ENCODE assay signal across 8 cellular contexts in the genomic region with DNA sequence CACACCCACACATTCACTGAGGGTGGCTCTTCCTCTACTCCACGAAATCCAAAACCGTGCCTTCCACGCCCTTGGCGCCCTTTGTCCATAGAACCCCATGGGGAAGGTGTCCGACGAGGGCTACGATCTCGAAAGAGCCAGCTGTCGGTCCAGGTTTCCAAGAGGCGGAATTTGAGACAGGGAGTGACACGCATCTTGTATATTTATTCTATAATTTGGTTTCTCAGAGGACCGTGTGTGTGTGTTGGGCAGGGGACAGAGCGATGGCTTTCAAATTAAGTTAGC. TPM values are rescaled to one million over a fixed set of nuclear protein-coding genes. Genes with fewer than 3 reads are reported as not detected.
DNase-seq lines count a peak whose midpoint lies in the region; ATAC-seq and TF ChIP-seq lines count a peak whose summit lies in the region.

No MANE protein-coding gene starts in this region.

- H3K27ac ChIP-seq in HEK293 (ENCODE audit: extremely low read depth, low read depth, low read length) (peak overlapping the region; percentile 96), iPS DF 6.9 (ENCODE audit: low read length) (no peak overlapping the region), spleen (peak overlapping the region; percentile 92 to 98 (median 96))

- peaks cover 11% of the 10 kb centered on the region for H3K9me3 Mint-ChIP-seq in activated T-helper 1 cell treated with anti-CD3 and anti-CD28 coated beads, Interleukin-12 subunit alpha, Interleukin-12 subunit beta, Interleukin-2, Interleukin-4 antibody, amounts not matched to agents 30 ng/mL and 10 ng/mL and 1 ng/mL, durations not matched to agents 14 hours and 24 hours and 36 hours

- peaks cover 39% of the 10 kb centered on the region for H3K4me1 Mint-ChIP-seq in activated T-helper 1 cell treated with anti-CD3 and anti-CD28 coated beads, Interleukin-12 subunit alpha, Interleukin-12 subunit beta, Interleukin-2, Interleukin-4 antibody, amounts not matched to agents 30 ng/mL and 10 ng/mL and 1 ng/mL, durations not matched to agents 14 hours and 24 hours and 36 hours (ENCODE audit: low read depth)

- H3K27ac Mint-ChIP-seq in activated T-helper 1 cell treated with anti-CD3 and anti-CD28 coated beads, Interleukin-12 subunit alpha, Interleukin-12 subunit beta, Interleukin-2, Interleukin-4 antibody, amounts not matched to agents 30 ng/mL and 10 ng/mL and 1 ng/mL, durations not matched to agents 14 hours and 24 hours and 36 hours, result peak overlapping the region; percentile 99

- H3K4me3 ChIP-seq in HEK293 (ENCODE audit: low read depth, low read length) (peak overlapping the region; percentile 100), iPS DF 6.9 (ENCODE audit: low read length) (peak overlapping the region; percentile 88; the same call in 1 of the 2 replicates), spleen (peak overlapping the region; percentile 73 to 95 (median 92))

- intact Hi-C loops in activated T-helper 1 cell treated with anti-CD3 and anti-CD28 coated beads, Interleukin-12 subunit alpha, Interleukin-12 subunit beta, Interleukin-2, Interleukin-4 antibody, amounts not matched to agents 30 ng/mL and 10 ng/mL and 1 ng/mL, durations not matched to agents 14 hours and 24 hours and 36 hours (cut with micrococcal nuclease), result loop anchor here (1.0 to 5.0 kb wide), 7 partner anchors 43 to 1870 kb away; partner anchors contain the start of genes ALS2, BZW1, CFLAR and FTCDNL1
- intact Hi-C loops in spleen (cut with DNase I; ENCODE audit: low total_unique reads), result loop anchor here (5.0 kb wide), 1 partner anchor 40 kb away; no protein-coding TSS in a partner anchor

- H3K36me3 ChIP-seq in HEK293 (ENCODE audit: control insufficient read depth in 2 of 2, insufficient read depth in 1 of 2, low read length in 2 of 2) (peaks cover 0 to 32% of the 10 kb centered on the region in 2 experiments; a peak in 2 of 3 replicates), iPS DF 6.9 (ENCODE audit: control insufficient read depth, insufficient read depth, low read length) (peaks cover 5% of the 10 kb centered on the region; the same call in 1 of the 2 replicates), spleen (peaks cover 0 to 11% (median 5%) of the 10 kb centered on the region in 6 donors)

- peaks cover 26% of the 10 kb centered on the region for H3K36me3 Mint-ChIP-seq in activated T-helper 1 cell treated with anti-CD3 and anti-CD28 coated beads, Interleukin-12 subunit alpha, Interleukin-12 subunit beta, Interleukin-2, Interleukin-4 antibody, amounts not matched to agents 30 ng/mL and 10 ng/mL and 1 ng/mL, durations not matched to agents 14 hours and 24 hours and 36 hours (ENCODE audit: low read depth)

- H3K27me3 ChIP-seq in iPS DF 6.9 (ENCODE audit: control insufficient read depth, insufficient read depth, low read length), result no peaks in the 10 kb centered on the region
- no peaks in the 10 kb centered on the region for H3K27me3 ChIP-seq in spleen (replicated peaks in 1 of 7)

- POLR2A ChIA-PET in HEK293 (lab: Yijun Ruan, JAX), result interaction anchor here (1.1 to 2.3 kb wide), 2 partner anchors 11 to 44 kb away, joined by 3 to 9 read pairs; no protein-coding TSS in a partner anchor

- no peaks in the 10 kb centered on the region for H3K27me3 Mint-ChIP-seq in activated T-helper 1 cell treated with anti-CD3 and anti-CD28 coated beads, Interleukin-12 subunit alpha, Interleukin-12 subunit beta, Interleukin-2, Interleukin-4 antibody, amounts not matched to agents 30 ng/mL and 10 ng/mL and 1 ng/mL, durations not matched to agents 14 hours and 24 hours and 36 hours (ENCODE audit: insufficient read depth)

- TF ChIP-seq CTCF in HEK293 (tag by site-specific recombination; IDR thresholded peaks at IDR 0.05), result no peak
- TF ChIP-seq CTCF in spleen (IDR thresholded peaks at IDR 0.05 in 8 of 11, conservative IDR thresholded peaks at IDR 0.05 in 3 of 11), result no peak

- DNase-seq in activated T-helper 1 cell treated with anti-CD3 and anti-CD28 coated beads, Interleukin-12 subunit alpha, Interleukin-12 subunit beta, Interleukin-2, Interleukin-4 antibody, amounts not matched to agents 30 ng/mL and 10 ng/mL and 1 ng/mL, durations not matched to agents 14 hours and 24 hours and 36 hours (ENCODE audit: low spot score), result no peak
- DNase-seq in iPS DF 6.9 (ENCODE audit: low read depth, low spot score) (no peak), spleen (no peak), globus pallidus (ENCODE audit: low spot score) (no peak), RPMI8226 (no peak)
- DNase-seq in activated effector memory CD4-positive, alpha-beta T cell treated with Interleukin-2 at 50 U/mL for 16 hours, result no peak

- ATAC-seq in GM19324 (IDR thresholded peaks at IDR 0.05; ENCODE audit: low FRiP score, unreplicated experiment), result no peak

- TF ChIP-seq POLR2A in spleen (IDR thresholded peaks at IDR 0.05), result no peak

- CTCF ChIA-PET in HEK293 (lab: Yijun Ruan, JAX), result interaction anchor here (0.8 kb wide), 1 partner anchor 800 kb away, joined by 3 read pairs; no protein-coding TSS in a partner anchor

- peak overlapping the region; percentile 100 for H3K4me3 Mint-ChIP-seq in activated T-helper 1 cell treated with anti-CD3 and anti-CD28 coated beads, Interleukin-12 subunit alpha, Interleukin-12 subunit beta, Interleukin-2, Interleukin-4 antibody, amounts not matched to agents 30 ng/mL and 10 ng/mL and 1 ng/mL, durations not matched to agents 14 hours and 24 hours and 36 hours

- no CpG with 5 or more reads among the region's 13 CpGs for WGBS in iPS DF 6.9 (ENCODE audit: insufficient coverage, insufficient read length)
- WGBS in spleen, 5 donors, result 0 to 1% (median 0%) methylated on average over 13 of the region's 13 CpGs

- H3K9me3 ChIP-seq in HEK293 (ENCODE audit: control insufficient read depth, insufficient read depth, low read depth, low read length), result no peaks in the 10 kb centered on the region
- no peaks in the 10 kb centered on the region for H3K9me3 ChIP-seq in iPS DF 6.9 (ENCODE audit: control insufficient read depth, insufficient read depth, low read length)
- H3K9me3 ChIP-seq in spleen, result peaks cover 0 to 6% (median 5%) of the 10 kb centered on the region in 8 donors

- H3K4me1 ChIP-seq in HEK293 (ENCODE audit: control insufficient read depth, insufficient read depth, low read length) (no peaks in the 10 kb centered on the region; the same call in 1 of the 2 replicates), iPS DF 6.9 (ENCODE audit: control insufficient read depth, insufficient read depth, low read length) (no peaks in the 10 kb centered on the region), spleen (peaks cover 20 to 44% (median 37%) of the 10 kb centered on the region in 6 donors)

TF ChIP-seq in HEK293, 187 proteins besides CTCF, POLR2A, EP300 and RAD21:
- no peak for TF ChIP-seq PRDM1 (tag by site-specific recombination; IDR thresholded peaks at IDR 0.05)
- peak; percentile 75 for TF ChIP-seq ZBTB8A (tag by site-specific recombination; IDR thresholded peaks at IDR 0.05)

RNA-seq across cellular contexts. Expression of gene C2orf69, which starts 0.7 kb away (rescaled TPM):
- 16.6 and 18.0 TPM in 2 replicates for total RNA-seq in activated T-helper 1 cell treated with anti-CD3 and anti-CD28 coated beads, Interleukin-12 subunit alpha, Interleukin-12 subunit beta, Interleukin-2, Interleukin-4 antibody, amounts not matched to agents 30 ng/mL and 10 ng/mL and 1 ng/mL, durations not matched to agents 14 hours and 24 hours and 36 hours
- total RNA-seq in spleen, result 10 to 100 TPM in 6 of 7 donors, 1 to 10 TPM in 1; 9.6 to 13.3 (median 12.3) TPM
- 1 to 10 TPM; 4.7 to 7.4 (median 5.6) TPM for polyA plus RNA-seq in spleen

RNA-seq across cellular contexts. Expression of gene TYW5, which starts 43.5 kb away (rescaled TPM):
- total RNA-seq in activated T-helper 1 cell treated with anti-CD3 and anti-CD28 coated beads, Interleukin-12 subunit alpha, Interleukin-12 subunit beta, Interleukin-2, Interleukin-4 antibody, amounts not matched to agents 30 ng/mL and 10 ng/mL and 1 ng/mL, durations not matched to agents 14 hours and 24 hours and 36 hours, result 11.7 and 13.9 TPM in 2 replicates
- 10 to 100 TPM in 6 of 7 donors, 1 to 10 TPM in 1; 7.5 to 15.9 (median 10.6) TPM for total RNA-seq in spleen
- 1 to 10 TPM; 2.7 to 3.9 (median 2.9) TPM for polyA plus RNA-seq in spleen

RNA-seq across cellular contexts. Expression of gene MAIP1, which starts 43.6 kb away (rescaled TPM):
- total RNA-seq in activated T-helper 1 cell treated with anti-CD3 and anti-CD28 coated beads, Interleukin-12 subunit alpha, Interleukin-12 subunit beta, Interleukin-2, Interleukin-4 antibody, amounts not matched to agents 30 ng/mL and 10 ng/mL and 1 ng/mL, durations not matched to agents 14 hours and 24 hours and 36 hours, result 24.7 and 27.1 TPM in 2 replicates
- 10 to 100 TPM in 6 of 7 donors, 1 to 10 TPM in 1; 9.3 to 24.8 (median 12.0) TPM for total RNA-seq in spleen
- 10 to 100 TPM in 2 of 3 donors, 1 to 10 TPM in 1; 8.1 to 15.3 (median 12.0) TPM for polyA plus RNA-seq in spleen
